ENCODE assay signal across 8 cellular contexts in the genomic region with DNA sequence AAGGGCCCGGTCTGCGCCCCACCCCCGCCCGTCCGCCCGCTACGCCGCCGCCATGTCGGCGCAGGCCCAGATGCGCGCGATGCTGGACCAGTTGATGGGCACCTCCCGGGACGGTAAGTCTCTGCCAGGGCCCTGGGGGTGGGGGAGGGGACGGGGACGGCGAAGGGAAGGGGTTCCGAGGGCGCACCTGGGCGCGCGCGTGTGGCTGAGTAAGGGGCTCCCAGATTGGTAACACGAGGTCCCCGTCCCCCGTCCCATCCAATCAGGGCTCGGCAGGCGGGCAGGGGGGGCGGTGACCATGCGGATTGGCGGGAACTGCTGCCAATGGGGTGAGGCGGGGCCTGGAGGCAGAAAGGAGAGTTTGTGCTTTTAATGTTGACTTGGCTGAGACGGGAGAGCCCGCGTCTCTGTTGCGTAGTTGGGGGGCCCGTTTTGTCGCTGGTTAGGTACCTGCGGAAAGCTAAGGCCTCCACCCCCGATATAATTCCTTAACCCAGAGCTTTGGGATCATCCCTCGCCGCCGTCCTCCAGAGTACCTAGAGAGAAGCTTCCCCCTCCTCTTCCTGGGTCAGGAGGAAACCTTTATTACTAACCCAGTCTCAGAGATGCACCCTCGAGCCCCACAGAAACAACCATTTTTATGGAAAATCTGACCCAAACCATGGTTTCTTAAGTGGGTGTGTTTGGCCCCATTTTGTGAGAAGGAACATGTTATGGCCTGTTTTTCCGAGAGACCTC. TPM values are rescaled to one million over a fixed set of nuclear protein-coding genes. Genes with fewer than 3 reads are reported as not detected.
DNase-seq lines count a peak whose midpoint lies in the region; ATAC-seq and TF ChIP-seq lines count a peak whose summit lies in the region.

No MANE protein-coding gene starts in this region.

- peaks cover 35% of the 10 kb centered on the region for H3K4me1 Mint-ChIP-seq in activated naive CD8-positive, alpha-beta T cell treated with anti-CD3 and anti-CD28 coated beads for 36 hours
- H3K4me1 Mint-ChIP-seq in glutamatergic neuron (ENCODE audit: low read depth, unreplicated experiment), result peaks cover 10% of the 10 kb centered on the region

- H3K27me3 ChIP-seq in osteoblast (ENCODE audit: insufficient read depth, low read length), result no peaks in the 10 kb centered on the region
- H3K27me3 ChIP-seq in testis, result no peaks in the 10 kb centered on the region

- H3K9me3 ChIP-seq in osteoblast (ENCODE audit: low read depth, low read length) (no peaks in the 10 kb centered on the region), testis (no peaks in the 10 kb centered on the region)

- H3K27ac ChIP-seq in osteoblast (ENCODE audit: low read depth, low read length), result peak overlapping the region; percentile 97
- peak overlapping the region; percentile 99 to 100 for H3K27ac ChIP-seq in testis

- H3K9me3 Mint-ChIP-seq in activated naive CD8-positive, alpha-beta T cell treated with anti-CD3 and anti-CD28 coated beads for 36 hours, result no peaks in the 10 kb centered on the region
- peaks cover 14% of the 10 kb centered on the region for H3K9me3 Mint-ChIP-seq in glutamatergic neuron (ENCODE audit: unreplicated experiment)

- DNase-seq in NCI-H1105 (lab: John Stamatoyannopoulos, UW) (peak; percentile 97), SKM-1 (lab: John Stamatoyannopoulos, UW; ENCODE audit: unreplicated experiment) (peak; percentile 70), glutamatergic neuron (peak; percentile 99), osteoblast (ENCODE audit: insufficient read length, low spot score, missing footprints) (peak; percentile 98), testis (peak; percentile 98)
- peak; percentile 99 for DNase-seq in activated naive CD8-positive, alpha-beta T cell treated with anti-CD3 and anti-CD28 coated beads for 36 hours

- peaks cover 39% of the 10 kb centered on the region for H4K20me1 ChIP-seq in osteoblast (ENCODE audit: insufficient read depth, low read length)

- peak; percentile 67 for ATAC-seq in HG02623 (IDR thresholded peaks at IDR 0.05; ENCODE audit: unreplicated experiment)

- H3K4me2 ChIP-seq in osteoblast (ENCODE audit: insufficient read depth, low read length), result peak overlapping the region; percentile 86

- 0% methylated on average over 10 to 22 of the region's 47 CpGs for WGBS in testis, 2 donors

- intact Hi-C loops in testis (cut with DNase I; ENCODE audit: low total_unique reads), result no loop called here

- H3K27me3 Mint-ChIP-seq in activated naive CD8-positive, alpha-beta T cell treated with anti-CD3 and anti-CD28 coated beads for 36 hours, result no peaks in the 10 kb centered on the region
- H3K27me3 Mint-ChIP-seq in glutamatergic neuron (ENCODE audit: unreplicated experiment), result peaks cover 9% of the 10 kb centered on the region

- H3K4me3 ChIP-seq in osteoblast (ENCODE audit: insufficient read depth, low read length) (peak overlapping the region; percentile 97), testis (peak overlapping the region; percentile 91 to 97)

- H3K4me1 ChIP-seq in osteoblast (ENCODE audit: insufficient read depth, low read length) (peaks cover 27% of the 10 kb centered on the region), testis (peaks cover 34% of the 10 kb centered on the region)

- H3K36me3 Mint-ChIP-seq in activated naive CD8-positive, alpha-beta T cell treated with anti-CD3 and anti-CD28 coated beads for 36 hours, result peaks cover 55% of the 10 kb centered on the region
- H3K36me3 Mint-ChIP-seq in glutamatergic neuron (ENCODE audit: unreplicated experiment), result no peaks in the 10 kb centered on the region

- H2AFZ ChIP-seq in osteoblast (ENCODE audit: low read length), result peak overlapping the region; percentile 92

- TF ChIP-seq CTCF in glutamatergic neuron (IDR thresholded peaks at IDR 0.05; ENCODE audit: partially characterized antibody, unreplicated experiment), result no peak
- TF ChIP-seq CTCF in osteoblast (IDR thresholded peaks at IDR 0.05; ENCODE audit: extremely low read depth, low read depth, low read length), result no peak
- no peak for TF ChIP-seq CTCF in testis (IDR thresholded peaks at IDR 0.05)

- peak overlapping the region; percentile 99 for H3K27ac Mint-ChIP-seq in activated naive CD8-positive, alpha-beta T cell treated with anti-CD3 and anti-CD28 coated beads for 36 hours
- peak overlapping the region; percentile 98 for H3K27ac Mint-ChIP-seq in glutamatergic neuron (ENCODE audit: unreplicated experiment)

- peak overlapping the region; percentile 97 for H3K4me3 Mint-ChIP-seq in activated naive CD8-positive, alpha-beta T cell treated with anti-CD3 and anti-CD28 coated beads for 36 hours
- peak overlapping the region; percentile 93 for H3K4me3 Mint-ChIP-seq in glutamatergic neuron (ENCODE audit: unreplicated experiment)

- peaks cover 56% of the 10 kb centered on the region for H3K79me2 ChIP-seq in osteoblast (ENCODE audit: insufficient read depth, low read length)

- peaks cover 5% of the 10 kb centered on the region for H3K36me3 ChIP-seq in osteoblast (ENCODE audit: insufficient read depth, low read length)
- H3K36me3 ChIP-seq in testis (ENCODE audit: low read depth, missing control alignments), result no peaks in the 10 kb centered on the region

- TF ChIP-seq POLR2A in GM10847 (IDR thresholded peaks at IDR 0.05; ENCODE audit: extremely low read depth, insufficient read length) (peak; percentile 31), testis (IDR thresholded peaks at IDR 0.05) (peak; percentile 79)

RNA-seq across cellular contexts. Expression of a gene that starts 0.7 kb away (rescaled TPM):
- 100 to 1,000 TPM; 150 to 156 TPM for total RNA-seq in activated naive CD8-positive, alpha-beta T cell treated with anti-CD3 and anti-CD28 coated beads for 36 hours
- total RNA-seq in glutamatergic neuron (ENCODE audit: unreplicated experiment) (83.4 TPM), osteoblast (44.2 and 48.9 TPM in 2 replicates), testis (100 to 1,000 TPM; 109 to 136 TPM)
- 73.2 TPM for polyA plus RNA-seq in testis (ENCODE audit: insufficient read depth, low read depth, low replicate concordance)

RNA-seq across cellular contexts. Expression of a gene that starts 19.2 kb away (rescaled TPM):
- 1 to 10 TPM; 6.3 to 7.7 TPM for total RNA-seq in activated naive CD8-positive, alpha-beta T cell treated with anti-CD3 and anti-CD28 coated beads for 36 hours
- total RNA-seq in glutamatergic neuron (ENCODE audit: unreplicated experiment) (40.1 TPM), osteoblast (9.0 and 15.3 TPM in 2 replicates), testis (10 to 100 TPM; 46.1 to 60.0 TPM)
- polyA plus RNA-seq in testis (ENCODE audit: insufficient read depth, low read depth, low replicate concordance), result 234 TPM

Comparison
In these comparisons a context has a peak if more than half of its experiments do, and no peak if none do; other contexts are left out.
1. Peak in every context shown above with its lines: DNase-seq, ATAC-seq, H3K4me3 ChIP-seq and H3K27ac ChIP-seq.